19 cellular contexts compared by ENCODE assay signal in genomic region chr20:58608096-58608840, GRCh38. TPM values are rescaled to one million over a fixed set of nuclear protein-coding genes. Genes with fewer than 3 reads are reported as not detected.
DNase-seq lines count a peak whose midpoint lies in the region; ATAC-seq and TF ChIP-seq lines count a peak whose summit lies in the region.
"Had no signal": no experiment of that assay in that cellular context is flagged by ENCODE, and none has a peak within 500 bp of the region (broad histone marks: within the 10 kb centered on the region; RNA-seq: fewer than 3 reads in every experiment).

No MANE protein-coding gene starts in this region.

- H3K4me2 ChIP-seq in BLaER1 = peak overlapping the region; percentile 24; the same call in 1 of the 2 replicates
- no peak overlapping the region for H3K4me2 ChIP-seq in trophoblast cell (ENCODE audit: low read length)
- no peak overlapping the region for H3K4me2 ChIP-seq in neural progenitor cell
- H3K4me2 ChIP-seq: A549 had no signal

- no peak overlapping the region for H3K27ac Mint-ChIP-seq in chondrocyte (ENCODE audit: unreplicated experiment)
- no peak overlapping the region for H3K27ac Mint-ChIP-seq in neural progenitor cell
- H3K27ac Mint-ChIP-seq: CD14-positive monocyte had no signal

- H3K4me1 Mint-ChIP-seq in chondrocyte (ENCODE audit: low read depth) (peaks cover 36% of the 10 kb centered on the region), neural progenitor cell (peaks cover 7% of the 10 kb centered on the region)
- H3K4me1 Mint-ChIP-seq: CD14-positive monocyte; CD4-positive, alpha-beta memory T cell; IgD-negative memory B cell had no signal

- no peak overlapping the region for H4K12ac ChIP-seq in trophoblast cell (ENCODE audit: low read depth, low read length)

- peaks cover 3% of the 10 kb centered on the region for H3K9me3 Mint-ChIP-seq in chondrocyte (ENCODE audit: low read depth)
- peaks cover 2% of the 10 kb centered on the region for H3K9me3 Mint-ChIP-seq in neural progenitor cell
- H3K9me3 Mint-ChIP-seq: IgD-negative memory B cell had no signal

- H3F3A ChIP-seq in neural progenitor cell (ENCODE audit: low read depth) = no peaks in the 10 kb centered on the region

- H3K79me2 ChIP-seq in trophoblast cell (ENCODE audit: control insufficient read depth, insufficient read depth, low read length, poor library complexity) = no peaks in the 10 kb centered on the region
- no peaks in the 10 kb centered on the region for H3K79me2 ChIP-seq in neural progenitor cell (ENCODE audit: low read depth)

- H3K27me3 Mint-ChIP-seq in chondrocyte (ENCODE audit: low read depth) = no peaks in the 10 kb centered on the region
- H3K27me3 Mint-ChIP-seq in neural progenitor cell (ENCODE audit: insufficient read depth, low read depth) = peaks cover 4% of the 10 kb centered on the region

- intact Hi-C loops in aorta (cut with DNase I) = no loop called here

- H3K36me3 ChIP-seq in BLaER1 (no peaks in the 10 kb centered on the region), trophoblast cell (ENCODE audit: control insufficient read depth in 1 of 2, insufficient read depth in 2 of 2, low read length in 2 of 2) (no peaks in the 10 kb centered on the region), aorta (ENCODE audit: control insufficient read depth in 1 of 2, insufficient read depth in 2 of 2, low read length in 1 of 2) (no peaks in the 10 kb centered on the region), neural progenitor cell (no peaks in the 10 kb centered on the region)

- H3K9ac ChIP-seq in BLaER1 (no peak overlapping the region), trophoblast cell (ENCODE audit: low read length) (no peak overlapping the region), neural progenitor cell (no peak overlapping the region)
- H3K9ac ChIP-seq: GM23248 had no signal

- peaks cover 20% of the 10 kb centered on the region for H3K4me1 ChIP-seq in BLaER1
- H3K4me1 ChIP-seq in trophoblast cell (ENCODE audit: control insufficient read depth in 1 of 2, insufficient read depth in 2 of 2, low read length in 2 of 2) = peaks cover 33 to 35% of the 10 kb centered on the region in 2 experiments
- H3K4me1 ChIP-seq in aorta (ENCODE audit: control insufficient read depth in 1 of 2, insufficient read depth in 2 of 2, low read length in 2 of 2) = no peaks in the 10 kb centered on the region
- no peaks in the 10 kb centered on the region for H3K4me1 ChIP-seq in neural progenitor cell
- H3K4me1 ChIP-seq: A549 had no signal

- no peak overlapping the region for H2BK120ac ChIP-seq in trophoblast cell (ENCODE audit: insufficient read depth, low read length, poor library complexity)

- H2AFZ ChIP-seq in trophoblast cell (ENCODE audit: insufficient read depth, low read length, poor library complexity) = no peak overlapping the region
- H2AFZ ChIP-seq in neural progenitor cell (replicated peaks) = no peak overlapping the region
- H2AFZ ChIP-seq: GM23248 had no signal

- peaks cover 17% of the 10 kb centered on the region for H3K79me1 ChIP-seq in trophoblast cell (ENCODE audit: low read length)

- no peak overlapping the region for H2BK5ac ChIP-seq in trophoblast cell (ENCODE audit: low read depth, low read length, poor library complexity)

- ATAC-seq in aorta (ENCODE audit: low FRiP score) = no peak
- no peak for ATAC-seq in GM19397 (IDR thresholded peaks at IDR 0.05; ENCODE audit: unreplicated experiment)
- ATAC-seq: A549, GM12878 had no signal

- no peak overlapping the region for H4K91ac ChIP-seq in trophoblast cell (ENCODE audit: low read depth, low read length)

- no peak overlapping the region for H2BK12ac ChIP-seq in trophoblast cell (ENCODE audit: low read length)

- no peak overlapping the region for H3K23ac ChIP-seq in trophoblast cell (ENCODE audit: low read length)

- no peak overlapping the region for H3K27ac ChIP-seq in BLaER1
- H3K27ac ChIP-seq in trophoblast cell (ENCODE audit: low read depth, low read length) = no peak overlapping the region
- no peak overlapping the region for H3K27ac ChIP-seq in aorta (ENCODE audit: low read depth in 1 of 2, low read length in 2 of 2)
- no peak overlapping the region for H3K27ac ChIP-seq in neural progenitor cell
- H3K27ac ChIP-seq: 22Rv1, A549, GM23248, HL-60 had no signal

- H3K14ac ChIP-seq in trophoblast cell (ENCODE audit: low read length) = no peak overlapping the region

- no peak overlapping the region for H3K4me3 ChIP-seq in BLaER1
- H3K4me3 ChIP-seq in trophoblast cell (ENCODE audit: low read depth, low read length) = no peak overlapping the region
- H3K4me3 ChIP-seq in aorta (ENCODE audit: low read length in 2 of 2) = no peak overlapping the region
- no peak overlapping the region for H3K4me3 ChIP-seq in neural progenitor cell
- H3K4me3 ChIP-seq: A549, GM12878, GM23248 had no signal

- H3K27me3 ChIP-seq in BLaER1 = no peaks in the 10 kb centered on the region
- H3K27me3 ChIP-seq in trophoblast cell (ENCODE audit: insufficient read depth, low read length) = no peaks in the 10 kb centered on the region
- no peaks in the 10 kb centered on the region for H3K27me3 ChIP-seq in aorta (ENCODE audit: control insufficient read depth in 1 of 2, insufficient read depth in 2 of 2, low read length in 1 of 2)
- H3K27me3 ChIP-seq in neural progenitor cell = no peaks in the 10 kb centered on the region

- peak overlapping the region; percentile 16 for H2AK5ac ChIP-seq in trophoblast cell (ENCODE audit: low read length)

- no peak overlapping the region for H3K4ac ChIP-seq in trophoblast cell (ENCODE audit: low read depth, low read length)

- no CpG with 5 or more reads among the region's 17 CpGs for WGBS in trophoblast cell (ENCODE audit: extremely low coverage, insufficient coverage, insufficient read length)
- 92 to 94% methylated on average over 16 to 17 of the region's 17 CpGs for WGBS in aorta, 2 donors

- H3K18ac ChIP-seq in trophoblast cell (ENCODE audit: low read length) = no peak overlapping the region

- no peaks in the 10 kb centered on the region for H3K9me3 ChIP-seq in BLaER1
- H3K9me3 ChIP-seq in trophoblast cell (ENCODE audit: insufficient read depth, low read depth, low read length) = peaks cover 2% of the 10 kb centered on the region
- H3K9me3 ChIP-seq in aorta (ENCODE audit: control insufficient read depth, low read length) = no peaks in the 10 kb centered on the region
- no peaks in the 10 kb centered on the region for H3K9me3 ChIP-seq in neural progenitor cell (ENCODE audit: low read depth)
- H3K9me3 ChIP-seq: A549 had no signal

- no peak overlapping the region for H3K4me3 Mint-ChIP-seq in chondrocyte (ENCODE audit: unreplicated experiment)
- H3K4me3 Mint-ChIP-seq in neural progenitor cell = no peak overlapping the region
- H3K4me3 Mint-ChIP-seq: CD14-positive monocyte; CD4-positive, alpha-beta memory T cell had no signal

- peak; percentile 79 for DNase-seq in chondrocyte (ENCODE audit: low spot score)
- no peak for DNase-seq in trophoblast cell
- peak; percentile 17 to 60 for DNase-seq in aorta
- no peak for DNase-seq in neural progenitor cell (ENCODE audit: low spot score)
- no peak for DNase-seq in D341Med (ENCODE audit: low spot score)
- DNase-seq: AML-193; CD4-positive, alpha-beta memory T cell; DMS79 treated with DMSO at 0.1 percent for 48 hours; GM23248; HCEC 1CT; KBM-7 had no signal

- H4K8ac ChIP-seq in trophoblast cell (ENCODE audit: low read depth, low read length) = no peak overlapping the region

- no peaks in the 10 kb centered on the region for H3K36me3 Mint-ChIP-seq in chondrocyte (ENCODE audit: low read depth)
- no peaks in the 10 kb centered on the region for H3K36me3 Mint-ChIP-seq in neural progenitor cell
- H3K36me3 Mint-ChIP-seq: CD14-positive monocyte; CD4-positive, alpha-beta memory T cell; IgD-negative memory B cell had no signal

- no peak for TF ChIP-seq CTCF in chondrocyte (IDR thresholded peaks at IDR 0.05)
- no peak for TF ChIP-seq CTCF in neural progenitor cell (IDR thresholded peaks at IDR 0.05)

- H4K20me1 ChIP-seq in BLaER1 = no peaks in the 10 kb centered on the region
- H4K20me1 ChIP-seq in neural progenitor cell (ENCODE audit: low read depth) = no peaks in the 10 kb centered on the region

RNA-seq across cellular contexts. Expression of gene STX16, which starts 42.8 kb away (rescaled TPM):
- 44.5 to 58.1 TPM (median 50.4 TPM) in 3 replicates for total RNA-seq in chondrocyte
- 26.9 and 28.5 TPM in 2 replicates for polyA plus RNA-seq in trophoblast cell (2013)
- 10 to 100 TPM; 48.7 to 75.7 TPM for total RNA-seq in aorta
- polyA plus RNA-seq in aorta = 10 to 100 TPM; 17.9 to 70.6 TPM
- 41.2 and 46.6 TPM in 2 replicates for total RNA-seq in neural progenitor cell (ENCODE audit: low replicate concordance)

Comparison
In these comparisons a context has a peak if more than half of its experiments do, and no peak if none do; other contexts are left out.
1. DNase-seq: peak in chondrocyte (single experiment) and aorta (2 of 2); none in trophoblast cell (0 of 2), neural progenitor cell (single experiment) and D341Med (single experiment).